ENCODE assay signal across 1 cellular context in genomic region chr3:145457825-145458552, GRCh38.
TF ChIP-seq lines count a peak whose summit lies in the region.

No MANE protein-coding gene starts in this region.

TF ChIP-seq in GM12878, 131 proteins besides CTCF, POLR2A, EP300 and RAD21 (continued from another document):
- TF ChIP-seq CUX1 (IDR thresholded peaks at IDR 0.05; ENCODE audit: insufficient replicate concordance, low read depth, low read length) = no peak
- no peak for TF ChIP-seq YY1 (IDR thresholded peaks at IDR 0.05; ENCODE audit: low read depth, low read length)
- no peak for TF ChIP-seq BCLAF1 (IDR thresholded peaks at IDR 0.05)
- no peak for TF ChIP-seq BCL3 (IDR thresholded peaks at IDR 0.05; ENCODE audit: borderline replicate concordance, insufficient read depth, low read depth, low read length, poor library complexity, severe bottlenecking)
- TF ChIP-seq RUNX3 (IDR thresholded peaks at IDR 0.05; ENCODE audit: low read length) = peak; percentile 38; the same call in 1 of the 2 replicates
- no peak for TF ChIP-seq BCL11A (IDR thresholded peaks at IDR 0.05; ENCODE audit: low read depth, low read length)
TF ChIP-seq in GM12878: peak in this region for 1.
